ENCODE assay signal across 17 cellular contexts in genomic region chr12:108043750-108044149, GRCh38.
DNase-seq lines count a peak whose midpoint lies in the region; ATAC-seq, FAIRE-seq and TF ChIP-seq lines count a peak whose summit lies in the region.
"Had no signal": no experiment of that assay in that cellular context is flagged by ENCODE, and none has a peak within 500 bp of the region (broad histone marks: within the 10 kb centered on the region; RNA-seq: fewer than 3 reads in every experiment).

No MANE protein-coding gene starts in this region.

- peaks cover 2 to 5% of the 10 kb centered on the region in 2 experiments; a peak in 2 of 5 replicates for H3K4me1 ChIP-seq in K562 (replicated peaks in 1 of 2; ENCODE audit: control insufficient read depth in 2 of 2, insufficient read depth in 2 of 2, low read length in 2 of 2)
- H3K4me1 ChIP-seq in neural progenitor cell, result peaks cover 14% of the 10 kb centered on the region
- no peaks in the 10 kb centered on the region for H3K4me1 ChIP-seq in upper lobe of right lung
- H3K4me1 ChIP-seq in CD4-positive, alpha-beta memory T cell (ENCODE audit: insufficient read depth, low read length), result peaks cover 18% of the 10 kb centered on the region
- H3K4me1 ChIP-seq: BE2C, HAP-1 had no signal

- H3K4me3 Mint-ChIP-seq in neural progenitor cell (no peak overlapping the region), osteocyte (ENCODE audit: unreplicated experiment) (no peak overlapping the region)
- H3K4me3 Mint-ChIP-seq in CD4-positive, alpha-beta memory T cell, result no peak overlapping the region
- H3K4me3 Mint-ChIP-seq: CD4-positive, CD25-positive, alpha-beta regulatory T cell had no signal

- POLR2A ChIA-PET in K562 (lab: Yijun Ruan, JAX), result interaction anchor here (1.0 kb wide), 1 partner anchor 14 kb away, joined by 4 read pairs; no protein-coding TSS in a partner anchor
- POLR2A ChIA-PET in CD4-positive, alpha-beta memory T cell (lab: Charles Lee; ENCODE audit: partially characterized antibody), result no interaction called here

- H4K20me1 ChIP-seq in K562 (replicated peaks; ENCODE audit: control insufficient read depth, insufficient read depth, low read length), result no peaks in the 10 kb centered on the region
- no peaks in the 10 kb centered on the region for H4K20me1 ChIP-seq in neural progenitor cell (ENCODE audit: low read depth)

- H3K27ac ChIP-seq in K562 (ENCODE audit: extremely low read depth, low read depth, low read length) (no peak overlapping the region), neural progenitor cell (no peak overlapping the region), upper lobe of right lung (no peak overlapping the region), dorsolateral prefrontal cortex (no peak overlapping the region)
- H3K27ac ChIP-seq in CD4-positive, alpha-beta memory T cell (ENCODE audit: low read depth, low read length), result no peak overlapping the region

- H3K27ac Mint-ChIP-seq in neural progenitor cell (no peak overlapping the region), osteocyte (ENCODE audit: unreplicated experiment) (no peak overlapping the region)
- no peak overlapping the region for H3K27ac Mint-ChIP-seq in CD4-positive, alpha-beta memory T cell
- H3K27ac Mint-ChIP-seq: CD4-positive, CD25-positive, alpha-beta regulatory T cell had no signal

- H3K9me3 Mint-ChIP-seq in neural progenitor cell (no peaks in the 10 kb centered on the region), osteocyte (ENCODE audit: unreplicated experiment) (no peaks in the 10 kb centered on the region)
- peaks cover 0 to 4% (median 0%) of the 10 kb centered on the region in 8 donors for H3K9me3 Mint-ChIP-seq in CD4-positive, alpha-beta memory T cell

- H3K79me2 ChIP-seq in K562 (ENCODE audit: control insufficient read depth, insufficient read depth, low read length), result no peaks in the 10 kb centered on the region
- no peaks in the 10 kb centered on the region for H3K79me2 ChIP-seq in neural progenitor cell (ENCODE audit: low read depth)

- ATAC-seq in K562, result no peak
- peak; percentile 15 for ATAC-seq in upper lobe of right lung
- ATAC-seq in HG03039 (IDR thresholded peaks at IDR 0.05; ENCODE audit: unreplicated experiment), result no peak
- ATAC-seq: GM12878 had no signal

- CTCF ChIA-PET in K562 (lab: Yijun Ruan, JAX; ENCODE audit: low intra/inter-chr PET ratio), result no interaction called here
- CTCF ChIA-PET in CD4-positive, alpha-beta memory T cell (lab: Charles Lee; ENCODE audit: partially characterized antibody), result no interaction called here

- no peaks in the 10 kb centered on the region for H3K36me3 ChIP-seq in K562 (ENCODE audit: control insufficient read depth, insufficient read depth, low read length)
- no peaks in the 10 kb centered on the region for H3K36me3 ChIP-seq in neural progenitor cell
- H3K36me3 ChIP-seq in upper lobe of right lung, result no peaks in the 10 kb centered on the region
- H3K36me3 ChIP-seq in CD4-positive, alpha-beta memory T cell (ENCODE audit: insufficient read depth, low read length), result no peaks in the 10 kb centered on the region
- H3K36me3 ChIP-seq: BE2C, HAP-1 had no signal

- TF ChIP-seq CTCF in K562 (IDR thresholded peaks at IDR 0.05 in 2 of 3, conservative IDR thresholded peaks at IDR 0.05 in 1 of 3; ENCODE audit: insufficient read depth in 2 of 3, low read depth in 1 of 3, low read length in 3 of 3) (no peak), neural progenitor cell (IDR thresholded peaks at IDR 0.05) (no peak), upper lobe of right lung (IDR thresholded peaks at IDR 0.05) (no peak), dorsolateral prefrontal cortex (IDR thresholded peaks at IDR 0.05 in 54 of 56, conservative IDR thresholded peaks at IDR 0.05 in 2 of 56; ENCODE audit: low read depth in 1 of 56, partially characterized antibody in 56 of 56) (no peak), osteocyte (IDR thresholded peaks at IDR 0.05) (no peak)

- FAIRE-seq in K562 (lab: Jason Lieb, UNC), result no peak
- FAIRE-seq: A204.1, GM12878 had no signal

- H3K4me2 ChIP-seq in K562 (ENCODE audit: insufficient read depth, low read length) (no peak overlapping the region), neural progenitor cell (no peak overlapping the region)

- H3K4me1 Mint-ChIP-seq in neural progenitor cell (peaks cover 45% of the 10 kb centered on the region), osteocyte (ENCODE audit: unreplicated experiment) (no peaks in the 10 kb centered on the region)
- peaks cover 8 to 18% (median 13%) of the 10 kb centered on the region in 4 donors for H3K4me1 Mint-ChIP-seq in CD4-positive, alpha-beta memory T cell

- H3F3A ChIP-seq in neural progenitor cell (ENCODE audit: low read depth), result peaks cover 3% of the 10 kb centered on the region

- H2AFZ ChIP-seq in K562 (ENCODE audit: low read depth, low read length), result no peak overlapping the region
- H2AFZ ChIP-seq in neural progenitor cell (replicated peaks), result no peak overlapping the region

- H3K9me1 ChIP-seq in K562 (ENCODE audit: control insufficient read depth, insufficient read depth, low read length), result no peaks in the 10 kb centered on the region

- TF ChIP-seq POLR2A in K562 (conservative IDR thresholded peaks at IDR 0.05), result no peak

- TF ChIP-seq EP300 in K562 (IDR thresholded peaks at IDR 0.05; ENCODE audit: low read length), result no peak

- H3K27me3 ChIP-seq in K562 (ENCODE audit: control insufficient read depth in 2 of 2, insufficient read depth in 2 of 2, low read length in 2 of 2), result peaks cover 5 to 17% of the 10 kb centered on the region in 2 experiments; a peak in 4 of 5 replicates
- no peaks in the 10 kb centered on the region for H3K27me3 ChIP-seq in neural progenitor cell
- H3K27me3 ChIP-seq in upper lobe of right lung, result peaks cover 4% of the 10 kb centered on the region
- no peaks in the 10 kb centered on the region for H3K27me3 ChIP-seq in CD4-positive, alpha-beta memory T cell (ENCODE audit: insufficient read depth, low read length)
- H3K27me3 ChIP-seq in dorsolateral prefrontal cortex, result peaks cover 0 to under 1% (median 0%) of the 10 kb centered on the region in 45 donors
- H3K27me3 ChIP-seq: BE2C had no signal

- H3K9ac ChIP-seq in K562 (ENCODE audit: insufficient read depth in 1 of 2, low read depth in 2 of 2, low read length in 2 of 2), result no peak overlapping the region
- H3K9ac ChIP-seq in neural progenitor cell, result no peak overlapping the region

- TF ChIP-seq RAD21 in K562 (CRISPR knock-in tag; conservative IDR thresholded peaks at IDR 0.05 in 1 of 2, IDR thresholded peaks at IDR 0.05 in 1 of 2), result no peak

- in situ Hi-C loops in K562 (cut with MboI), result no loop called here

- H3K36me3 Mint-ChIP-seq in neural progenitor cell, result no peaks in the 10 kb centered on the region
- no peaks in the 10 kb centered on the region for H3K36me3 Mint-ChIP-seq in CD4-positive, alpha-beta memory T cell
- H3K36me3 Mint-ChIP-seq in osteocyte (ENCODE audit: unreplicated experiment), result no peaks in the 10 kb centered on the region
- H3K36me3 Mint-ChIP-seq: CD4-positive, CD25-positive, alpha-beta regulatory T cell had no signal

- intact Hi-C loops in K562 (cut with micrococcal nuclease) (no loop called here), upper lobe of right lung (cut with DNase I) (no loop called here), dorsolateral prefrontal cortex (cut with DNase I) (no loop called here)
- intact Hi-C loops in CD4-positive, alpha-beta memory T cell (cut with micrococcal nuclease), result no loop called here

- H3K4me3 ChIP-seq in K562 (no peak overlapping the region), neural progenitor cell (no peak overlapping the region), upper lobe of right lung (no peak overlapping the region), dorsolateral prefrontal cortex (no peak overlapping the region)
- no peak overlapping the region for H3K4me3 ChIP-seq in CD4-positive, alpha-beta memory T cell (ENCODE audit: low read length in 2 of 2)
- H3K4me3 ChIP-seq: GM12878, HAP-1 had no signal

- BruUV-seq in K562 (replicated peaks; lab: Mats Ljungman, UMichigan), result no TSS peak

- peaks cover 4% of the 10 kb centered on the region for H3K27me3 Mint-ChIP-seq in neural progenitor cell (ENCODE audit: insufficient read depth, low read depth)
- peaks cover 0 to 10% of the 10 kb centered on the region in 2 donors for H3K27me3 Mint-ChIP-seq in CD4-positive, alpha-beta memory T cell
- H3K27me3 Mint-ChIP-seq in osteocyte (ENCODE audit: unreplicated experiment), result no peaks in the 10 kb centered on the region

- no peaks in the 10 kb centered on the region for H3K9me3 ChIP-seq in K562 (replicated peaks; ENCODE audit: control insufficient read depth, insufficient read depth, low read depth, low read length)
- H3K9me3 ChIP-seq in neural progenitor cell (ENCODE audit: low read depth), result no peaks in the 10 kb centered on the region
- H3K9me3 ChIP-seq in upper lobe of right lung, result no peaks in the 10 kb centered on the region
- H3K9me3 ChIP-seq in CD4-positive, alpha-beta memory T cell (ENCODE audit: control insufficient read depth in 1 of 2, low read length in 2 of 2), result no peaks in the 10 kb centered on the region
- H3K9me3 ChIP-seq: BE2C, HAP-1 had no signal

- DNase-seq in K562 (ENCODE audit: extremely low read depth in 1 of 4, low spot score in 3 of 4) (no peak), left kidney (ENCODE audit: low read depth, low spot score) (peak; percentile 26), neural progenitor cell (ENCODE audit: low spot score) (peak; percentile 40), upper lobe of right lung (no peak), dorsolateral prefrontal cortex (no peak), osteocyte (ENCODE audit: extremely low spot score, unreplicated experiment) (no peak)
- DNase-seq in CD4-positive, alpha-beta memory T cell, result no peak
- DNase-seq: ACHN; BE2C; C1 segment of cervical spinal cord; Calu3; CD4-positive, CD25-positive, alpha-beta regulatory T cell; DMS79 treated with DMSO at 0.1 percent for 48 hours had no signal

- WGBS in K562 (ENCODE audit: insufficient coverage, low coverage, missing lambda C conversion rate), result 0% methylated on average over 1 of the region's 1 CpG

TF ChIP-seq in K562, 482 proteins besides CTCF, POLR2A, EP300 and RAD21:
- TF ChIP-seq CBFA2T2 (conservative IDR thresholded peaks at IDR 0.05), result no peak
- TF ChIP-seq, protein P1, sequence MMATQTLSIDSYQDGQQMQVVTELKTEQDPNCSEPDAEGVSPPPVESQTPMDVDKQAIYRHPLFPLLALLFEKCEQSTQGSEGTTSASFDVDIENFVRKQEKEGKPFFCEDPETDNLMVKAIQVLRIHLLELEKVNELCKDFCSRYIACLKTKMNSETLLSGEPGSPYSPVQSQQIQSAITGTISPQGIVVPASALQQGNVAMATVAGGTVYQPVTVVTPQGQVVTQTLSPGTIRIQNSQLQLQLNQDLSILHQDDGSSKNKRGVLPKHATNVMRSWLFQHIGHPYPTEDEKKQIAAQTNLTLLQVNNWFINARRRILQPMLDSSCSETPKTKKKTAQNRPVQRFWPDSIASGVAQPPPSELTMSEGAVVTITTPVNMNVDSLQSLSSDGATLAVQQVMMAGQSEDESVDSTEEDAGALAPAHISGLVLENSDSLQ (IDR thresholded peaks at IDR 0.05), result peak; percentile 54

Comparison
In these comparisons a context has a peak if more than half of its experiments do, and no peak if none do; other contexts are left out.
1. DNase-seq: peak in left kidney (single experiment) and neural progenitor cell (single experiment); none in K562 (0 of 4), upper lobe of right lung (single experiment), CD4-positive, alpha-beta memory T cell (0 of 5), dorsolateral prefrontal cortex (0 of 10) and osteocyte (single experiment).